ENCODE assay signal across 8 cellular contexts in the genomic region with DNA sequence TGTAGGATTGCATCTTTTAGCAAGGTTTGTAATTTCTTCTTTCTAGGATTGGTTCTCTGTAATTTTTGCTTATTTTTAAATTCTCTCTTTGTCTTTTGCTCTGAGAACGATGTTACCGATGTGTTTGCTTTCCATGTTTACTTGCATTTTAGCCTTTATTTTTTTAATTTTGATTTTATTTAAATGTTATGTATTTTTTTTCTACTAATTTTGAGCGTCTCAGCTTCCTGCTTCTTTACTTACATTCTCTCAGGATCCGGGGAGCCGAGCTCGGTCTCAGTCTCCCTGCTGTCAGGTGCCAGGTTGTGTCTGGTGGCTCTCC. TPM values are rescaled to one million over a fixed set of nuclear protein-coding genes. Genes with fewer than 3 reads are reported as not detected.
DNase-seq lines count a peak whose midpoint lies in the region; ATAC-seq, FAIRE-seq and TF ChIP-seq lines count a peak whose summit lies in the region.

No MANE protein-coding gene starts in this region.

- H3K9ac ChIP-seq in GM12878 (ENCODE audit: control insufficient read depth, insufficient read depth, low read length) (peak overlapping the region; percentile 89), mesendoderm (ENCODE audit: low read length) (peak overlapping the region; percentile 71)

- SMC1A ChIA-PET in GM12878 (lab: Charles Lee; ENCODE audit: uncharacterized antibody, unreplicated experiment) = interaction anchor here (0.7 to 9.1 kb wide), 12 partner anchors 8 to 293 kb away, joined by 3 to 111 read pairs (median 7); partner anchors contain the start of genes ANXA2R and ZNF131

- H3K79me2 ChIP-seq in GM12878 (ENCODE audit: control insufficient read depth, insufficient read depth, low read length) = peaks cover 8% of the 10 kb centered on the region
- H3K79me2 ChIP-seq in mesendoderm (ENCODE audit: control insufficient read depth, insufficient read depth, low read length) = peaks cover 12% of the 10 kb centered on the region

- peak overlapping the region; percentile 64 for H3K18ac ChIP-seq in mesendoderm (ENCODE audit: low read length)

- no peak for ATAC-seq in heart right ventricle
- ATAC-seq in GM12878 = no peak
- no peak for ATAC-seq in HG02852 (IDR thresholded peaks at IDR 0.05; ENCODE audit: unreplicated experiment)

- H3K79me1 ChIP-seq in mesendoderm (ENCODE audit: low read length) = peaks cover 2% of the 10 kb centered on the region

- no peak for TF ChIP-seq CTCF in heart right ventricle (IDR thresholded peaks at IDR 0.05)
- no peak for TF ChIP-seq CTCF in GM12878 (IDR thresholded peaks at IDR 0.05 in 2 of 3, conservative IDR thresholded peaks at IDR 0.05 in 1 of 3; ENCODE audit: control insufficient read depth in 2 of 3, extremely low read depth in 1 of 3, insufficient read depth in 1 of 3, low read depth in 3 of 3, low read length in 3 of 3)
- TF ChIP-seq CTCF in vagina (IDR thresholded peaks at IDR 0.05) = no peak

- POLR2A ChIA-PET in GM12878 (lab: Charles Lee) = interaction anchor here (0.7 to 6.3 kb wide), 15 partner anchors 8 to 826 kb away, joined by 3 to 65 read pairs (median 6); partner anchors contain the start of genes ANXA2R, HMGCS1, SELENOP and ZNF131

- peak overlapping the region in 9 of 10 donors; percentile 91 to 97 (median 95) for H3K27ac ChIP-seq in heart right ventricle
- peak overlapping the region; percentile 94 for H3K27ac ChIP-seq in GM12878 (ENCODE audit: control insufficient read depth, insufficient read depth)
- no peak overlapping the region for H3K27ac ChIP-seq in mesendoderm (ENCODE audit: low read depth, low read length)
- peak overlapping the region; percentile 98 for H3K27ac ChIP-seq in vagina

- H3K4me2 ChIP-seq in GM12878 (ENCODE audit: control insufficient read depth, insufficient read depth) (peak overlapping the region; percentile 97), mesendoderm (ENCODE audit: low read length) (peak overlapping the region; percentile 88)

- CTCF ChIA-PET in GM12878 (lab: Yijun Ruan, JAX) = interaction anchor here (0.6 to 4.1 kb wide), 16 partner anchors 10 to 189 kb away, joined by 3 to 55 read pairs (median 9); partner anchors contain the start of genes ANXA2R and ZNF131

- no peak overlapping the region for H2AK5ac ChIP-seq in mesendoderm (ENCODE audit: low read length)

- H3K27me3 ChIP-seq in heart right ventricle (peaks cover 0 to 82% (median 50%) of the 10 kb centered on the region in 7 donors), GM12878 (replicated peaks in 1 of 2; ENCODE audit: control insufficient read depth in 2 of 2, insufficient read depth in 2 of 2, low read length in 1 of 2) (no peaks in the 10 kb centered on the region), mesendoderm (ENCODE audit: insufficient read depth, low read length, poor library complexity) (no peaks in the 10 kb centered on the region), vagina (no peaks in the 10 kb centered on the region)

- no peak overlapping the region for H3K23ac ChIP-seq in mesendoderm (ENCODE audit: low read length)

- H3K9me3 ChIP-seq in heart right ventricle = peaks cover 0 to 3% (median 0%) of the 10 kb centered on the region in 11 donors
- no peaks in the 10 kb centered on the region for H3K9me3 ChIP-seq in GM12878 (replicated peaks; ENCODE audit: control insufficient read depth, insufficient read depth, low read length)
- H3K9me3 ChIP-seq in vagina = no peaks in the 10 kb centered on the region

- no peak overlapping the region for H2BK15ac ChIP-seq in mesendoderm (replicated peaks; ENCODE audit: low read depth)

- peaks cover 0 to 42% (median 17%) of the 10 kb centered on the region in 9 donors for H3K4me1 ChIP-seq in heart right ventricle
- peaks cover 16% of the 10 kb centered on the region for H3K4me1 ChIP-seq in GM12878 (ENCODE audit: control insufficient read depth, insufficient read depth, low read length)
- peaks cover 10% of the 10 kb centered on the region for H3K4me1 ChIP-seq in mesendoderm (ENCODE audit: control insufficient read depth, low read depth, low read length)
- peaks cover 18% of the 10 kb centered on the region for H3K4me1 ChIP-seq in vagina

- H3K4me3 ChIP-seq in heart right ventricle (peak overlapping the region; percentile 36 to 69 (median 58)), GM12878 (peak overlapping the region; percentile 83), mesendoderm (ENCODE audit: low read length) (peak overlapping the region; percentile 1), vagina (peak overlapping the region; percentile 36 to 76)

- H4K20me1 ChIP-seq in GM12878 (ENCODE audit: control insufficient read depth, insufficient read depth) = no peaks in the 10 kb centered on the region

- in situ Hi-C loops in GM12878 (cut with MboI) = no loop called here

- no peak for FAIRE-seq in GM12878 (lab: Jason Lieb, UNC)

- BruUV-seq in GM12878 (replicated peaks; lab: Mats Ljungman, UMichigan) = no TSS peak

- no peak overlapping the region for H4K8ac ChIP-seq in mesendoderm (ENCODE audit: low read depth, low read length)

- no peak for DNase-seq in heart right ventricle
- DNase-seq in cardiac septum (ENCODE audit: low spot score) = no peak
- DNase-seq in GM12878 (ENCODE audit: low read depth, low spot score) = no peak
- DNase-seq in mesendoderm = no peak
- no peak for DNase-seq in vagina (ENCODE audit: extremely low spot score in 2 of 2)
- no peak for DNase-seq in AG08396 (ENCODE audit: low spot score)
- DNase-seq in LoVo (ENCODE audit: low spot score) = no peak

- peak overlapping the region; percentile 86 for H2AFZ ChIP-seq in GM12878 (ENCODE audit: control insufficient read depth, low read depth, low read length)

- intact Hi-C loops in heart right ventricle (cut with DNase I) = loop anchor here in 3 of 10 donors (1.0 to 2.0 kb wide), 5 partner anchors 19 to 46 kb away; partner anchors contain the start of gene ANXA2R (in 1 of the 3)
- intact Hi-C loops in cardiac septum (cut with DNase I) = loop anchor here (2.0 kb wide), 2 partner anchors 26 to 48 kb away; no protein-coding TSS in a partner anchor
- intact Hi-C loops in GM12878 (cut with micrococcal nuclease; ENCODE audit: unreplicated experiment) = loop anchor here (2.0 kb wide), 2 partner anchors 46 to 102 kb away; partner anchors contain the start of gene ZNF131
- intact Hi-C loops in vagina (cut with DNase I) = loop anchor here (2.0 kb wide), 1 partner anchor 22 kb away; the partner anchor contains the start of gene ANXA2R

- H3K56ac ChIP-seq in mesendoderm (ENCODE audit: low read length) = peak overlapping the region; percentile 84

- no peak overlapping the region for H2BK5ac ChIP-seq in mesendoderm (ENCODE audit: low read length)

- no peak overlapping the region for H2BK120ac ChIP-seq in mesendoderm (ENCODE audit: low read depth, low read length)

- no peak for TF ChIP-seq EP300 in GM12878 (IDR thresholded peaks at IDR 0.05; ENCODE audit: borderline replicate concordance in 1 of 2, control insufficient read depth in 1 of 2, low read depth in 2 of 2, low read length in 2 of 2)

- 16 to 22% methylated on average over 6 of the region's 6 CpGs for WGBS in heart right ventricle, 2 donors
- under 1% methylated on average over 6 of the region's 6 CpGs for WGBS in GM12878 (ENCODE audit: insufficient coverage, insufficient replicate concordance, low lambda C conversion rate, missing lambda C conversion rate)
- no CpG with 5 or more reads among the region's 6 CpGs for WGBS in mesendoderm (ENCODE audit: extremely low coverage, insufficient coverage, low lambda C conversion rate)

- H3K36me3 ChIP-seq in heart right ventricle = no peaks in the 10 kb centered on the region
- H3K36me3 ChIP-seq in GM12878 (ENCODE audit: control insufficient read depth in 2 of 2, insufficient read depth in 2 of 2, low read length in 1 of 2) = no peaks in the 10 kb centered on the region
- no peaks in the 10 kb centered on the region for H3K36me3 ChIP-seq in mesendoderm (ENCODE audit: control insufficient read depth, insufficient read depth, low read length)
- no peaks in the 10 kb centered on the region for H3K36me3 ChIP-seq in vagina

- no peak overlapping the region for H4K5ac ChIP-seq in mesendoderm (ENCODE audit: low read length)

- no peak for TF ChIP-seq RAD21 in GM12878 (IDR thresholded peaks at IDR 0.05; ENCODE audit: insufficient read depth, low read depth, low read length)

- TF ChIP-seq POLR2A in GM12878 (IDR thresholded peaks at IDR 0.05; ENCODE audit: low read depth, low read length) (0 out of 2 replicates have a peak, but pooled peaks have one; percentile 49), vagina (IDR thresholded peaks at IDR 0.05) (no peak)

- RAD21 ChIA-PET in GM12878 (lab: Charles Lee; ENCODE audit: unreplicated experiment) = interaction anchor here (0.8 to 6.6 kb wide), 8 partner anchors 11 to 111 kb away, joined by 3 to 78 read pairs (median 30); partner anchors contain the start of gene ANXA2R

- peak overlapping the region; percentile 75 for H3K4ac ChIP-seq in mesendoderm (ENCODE audit: low read depth, low read length)

TF ChIP-seq in GM12878, 131 proteins besides CTCF, POLR2A, EP300 and RAD21:
- TF ChIP-seq RAD51 (IDR thresholded peaks at IDR 0.05) (peak; percentile 11; the same call in 1 of the 2 replicates), JUND (IDR thresholded peaks at IDR 0.05; ENCODE audit: low read depth, low read length) (no peak)

RNA-seq across cellular contexts. Expression of gene ANXA2R, which starts 20.9 kb away (rescaled TPM):
- total RNA-seq in heart right ventricle = 1 to 10 TPM in 4 of 10 donors, under 1 TPM in 6; 0.42 to 1.8 (median 0.87) TPM
- 1 to 10 TPM; 2.4 to 3.4 TPM for polyA plus RNA-seq in heart right ventricle
- total RNA-seq in cardiac septum = 1.2 TPM
- total RNA-seq in GM12878 (2013; cell fraction: nucleolus; rRNA removed) = 5.8 and 9.3 TPM in 2 replicates
- 4.3 and 4.7 TPM in 2 replicates for total RNA-seq in GM12878 (2014; rRNA removed)
- 4.2 and 5.1 TPM in 2 replicates for total RNA-seq in GM12878 (2014; rRNA removed; fragmentation: Illumina TruSeq; extraction: Trizol)
- 4.4 and 5.2 TPM in 2 replicates for total RNA-seq in GM12878 (2021)
- polyA plus RNA-seq in GM12878 (2011; ENCODE audit: low read depth) = 1.4 TPM
- 1.8 and 2.3 TPM in 2 replicates for polyA plus RNA-seq in GM12878 (2011; rRNA removed)
- polyA plus RNA-seq in GM12878 (2011; cell fraction: cytosol; rRNA removed) = 1.6 and 2.1 TPM in 2 replicates
- 4.3 and 4.7 TPM in 2 replicates for polyA plus RNA-seq in GM12878 (2011; cell fraction: nucleus; rRNA removed)
- 2.2 and 2.4 TPM in 2 replicates for polyA plus RNA-seq in GM12878 (2012)
- 3.6 and 3.7 TPM in 2 replicates for polyA plus RNA-seq in GM12878 (2014; fragmentation: Illumina TruSeq; extraction: Trizol)
- polyA plus RNA-seq in GM12878 (2014; fragmentation: Nextera tagmentation; extraction: Ambion mirVana) = 1 to 10 TPM; 3.2 to 4.5 TPM
- polyA plus RNA-seq in GM12878 (2014; rRNA removed) = 6.8 and 7.8 TPM in 2 replicates
- polyA plus RNA-seq in GM12878 (2016; fragmentation: Nextera tagmentation; extraction: Ambion mirVana) = 1 to 10 TPM; 6.4 to 6.7 TPM
- polyA minus RNA-seq in GM12878 (2011; rRNA and poly(A)+ RNA removed) = 3.0 and 4.7 TPM in 2 replicates
- 0.62 TPM in 1 of 2 replicates, not detected in the other for polyA minus RNA-seq in GM12878 (2011; cell fraction: cytosol; rRNA and poly(A)+ RNA removed)
- 7.4 and 18.5 TPM in 2 replicates for polyA minus RNA-seq in GM12878 (2011; cell fraction: nucleus; rRNA and poly(A)+ RNA removed)
- polyA plus RNA-seq in mesendoderm (2013, experiment 1 of 2) = 1.2 TPM
- polyA plus RNA-seq in mesendoderm (2013, experiment 2 of 2) = 1.2 TPM
- 10.6 TPM for total RNA-seq in vagina

Comparison
In these comparisons a context has a peak if more than half of its experiments do, and no peak if none do; other contexts are left out.
1. H3K4me3 ChIP-seq: peak in every context shown above with its lines; median percentile 83 in GM12878; 58 in heart right ventricle; 56 in vagina; 1 in mesendoderm.